ENCODE assay signal across 13 cellular contexts in genomic region chr5:36928947-36929346, GRCh38. TPM values are rescaled to one million over a fixed set of nuclear protein-coding genes. Genes with fewer than 3 reads are reported as not detected.
DNase-seq lines count a peak whose midpoint lies in the region; ATAC-seq, FAIRE-seq and TF ChIP-seq lines count a peak whose summit lies in the region.
"Had no signal": no experiment of that assay in that cellular context is flagged by ENCODE, and none has a peak within 500 bp of the region (broad histone marks: within the 10 kb centered on the region; RNA-seq: fewer than 3 reads in every experiment).

No MANE protein-coding gene starts in this region.

- TF ChIP-seq CTCF in dorsolateral prefrontal cortex (IDR thresholded peaks at IDR 0.05 in 54 of 56, conservative IDR thresholded peaks at IDR 0.05 in 2 of 56; ENCODE audit: low read depth in 1 of 56, partially characterized antibody in 56 of 56) (no peak), kidney (IDR thresholded peaks at IDR 0.05; ENCODE audit: borderline replicate concordance, extremely low read depth, insufficient read depth) (no peak)

- H3K4me1 ChIP-seq in kidney (ENCODE audit: control insufficient read depth in 1 of 2, insufficient read depth in 1 of 2, low read depth in 1 of 2, low read length in 2 of 2) = no peaks in the 10 kb centered on the region
- H3K4me1 ChIP-seq: parathyroid adenoma had no signal

- no peak for DNase-seq in activated CD4-positive, CD25-positive, alpha-beta regulatory T cell (lab: John Stamatoyannopoulos, UW)
- DNase-seq in NCI-H226 (peak; percentile 55), dedifferentiated amniotic fluid mesenchymal stem cell (ENCODE audit: extremely low spot score) (peak; percentile 45), skeletal muscle cell (ENCODE audit: low read depth) (peak; percentile 57), dorsolateral prefrontal cortex (no peak), kidney (no peak)
- DNase-seq: left cardiac atrium, NCI-H187 had no signal

- intact Hi-C loops in dorsolateral prefrontal cortex (cut with DNase I) = no loop called here
- intact Hi-C loops in kidney (cut with DNase I) = no loop called here

- H3K27me3 ChIP-seq in dorsolateral prefrontal cortex = no peaks in the 10 kb centered on the region
- H3K27me3 ChIP-seq: SJSA1, vagina had no signal

- peak; percentile 94 to 96 for ATAC-seq in activated CD4-positive, CD25-positive, alpha-beta regulatory T cell treated with anti-CD3 and anti-CD28 coated beads, Interleukin-2, amount 50 U/mL, for 24 hours
- no peak for ATAC-seq in HG03442 (IDR thresholded peaks at IDR 0.05; ENCODE audit: unreplicated experiment)

- H3K4me3 ChIP-seq in skeletal muscle cell (ENCODE audit: low read depth, low read length) (no peak overlapping the region), dorsolateral prefrontal cortex (no peak overlapping the region), kidney (ENCODE audit: low read length in 2 of 2) (no peak overlapping the region)
- H3K4me3 ChIP-seq: SJSA1, vagina had no signal

- H3K27ac ChIP-seq in dorsolateral prefrontal cortex = no peak overlapping the region
- no peak overlapping the region for H3K27ac ChIP-seq in kidney (ENCODE audit: low read depth in 2 of 2, low read length in 2 of 2)
- H3K27ac ChIP-seq: parathyroid adenoma, SJSA1, vagina had no signal

- no peaks in the 10 kb centered on the region for H3K36me3 ChIP-seq in kidney (ENCODE audit: control insufficient read depth in 1 of 2, insufficient read depth in 2 of 2, low read length in 2 of 2)
- H3K36me3 ChIP-seq: SJSA1, vagina had no signal

- no peak overlapping the region for H3K9ac ChIP-seq in kidney (ENCODE audit: low read length in 2 of 2)
- H3K9ac ChIP-seq: parathyroid adenoma had no signal

- no peak for FAIRE-seq in kidney (lab: Jason Lieb, UNC)

- no peaks in the 10 kb centered on the region for H3K9me3 ChIP-seq in kidney (ENCODE audit: control insufficient read depth in 1 of 2, low read length in 2 of 2)
- H3K9me3 ChIP-seq: SJSA1, vagina had no signal

RNA-seq across cellular contexts. Expression of gene NIPBL, which starts 52.4 kb away (rescaled TPM):
- total RNA-seq in dorsolateral prefrontal cortex (100 to 1,000 TPM in 1 of 120 experiments, 10 to 100 TPM in 119; 62.5 to 102 (median 79.5) TPM), kidney (65.5 TPM)
- polyA plus RNA-seq in kidney (ENCODE audit: insufficient read depth, low read depth, low replicate concordance) = 12.4 TPM

Comparison
In these comparisons a context has a peak if more than half of its experiments do, and no peak if none do; other contexts are left out.
1. DNase-seq: peak in NCI-H226 (single experiment), dedifferentiated amniotic fluid mesenchymal stem cell (single experiment) and skeletal muscle cell (single experiment); none in activated CD4-positive, CD25-positive, alpha-beta regulatory T cell (0 of 4), dorsolateral prefrontal cortex (0 of 10) and kidney (single experiment).